ENCODE assay signal across 8 cellular contexts in genomic region chr14:77139540-77140342, GRCh38. TPM values are rescaled to one million over a fixed set of nuclear protein-coding genes. Genes with fewer than 3 reads are reported as not detected.
A peak's percentile ranks its signal among the peaks of the same experiment; 100 is the strongest.
DNase-seq lines count a peak whose midpoint lies in the region; ATAC-seq and TF ChIP-seq lines count a peak whose summit lies in the region.

No MANE protein-coding gene starts in this region.

- no peaks in the 10 kb centered on the region for H3K36me3 Mint-ChIP-seq in osteocyte (ENCODE audit: unreplicated experiment)

- DNase-seq in NCI-H82 (lab: John Stamatoyannopoulos, UW) (peak; percentile 80), NCI-H82 treated with DMSO at 0.1 percent for 48 hours (lab: John Stamatoyannopoulos, UW; ENCODE audit: unreplicated experiment) (no peak), NCI-H146 (lab: John Stamatoyannopoulos, UW) (peak; percentile 72), epithelial cell of esophagus (ENCODE audit: low read depth) (peak; percentile 31), osteocyte (ENCODE audit: extremely low spot score, unreplicated experiment) (no peak)
- peak; percentile 74 for DNase-seq in activated CD4-positive, alpha-beta T cell treated with anti-CD3 and anti-CD28 coated beads for 48 hours

- peaks cover 18% of the 10 kb centered on the region for H3K4me1 Mint-ChIP-seq in osteocyte (ENCODE audit: unreplicated experiment)

- H3K9me3 Mint-ChIP-seq in osteocyte (ENCODE audit: unreplicated experiment): no peaks in the 10 kb centered on the region

- H3K27me3 Mint-ChIP-seq in osteocyte (ENCODE audit: unreplicated experiment): peaks cover 61% of the 10 kb centered on the region

- TF ChIP-seq CTCF in epithelial cell of esophagus (IDR thresholded peaks at IDR 0.05; ENCODE audit: insufficient read depth, low read depth, low read length, missing control alignments): peak; percentile 53
- TF ChIP-seq CTCF in osteocyte (IDR thresholded peaks at IDR 0.05): peak; percentile 61

- no peak overlapping the region for H3K4me3 ChIP-seq in epithelial cell of esophagus (ENCODE audit: low read length)

- H3K4me3 Mint-ChIP-seq in osteocyte (ENCODE audit: unreplicated experiment): peak overlapping the region; percentile 62

- H3K27ac Mint-ChIP-seq in osteocyte (ENCODE audit: unreplicated experiment): no peak overlapping the region

- ATAC-seq in GM21619 (IDR thresholded peaks at IDR 0.05; ENCODE audit: unreplicated experiment): no peak
- ATAC-seq in GM18519 (IDR thresholded peaks at IDR 0.05; ENCODE audit: low FRiP score, unreplicated experiment): no peak

RNA-seq across cellular contexts. Expression of gene ZDHHC22, which starts 1.9 kb away (rescaled TPM):
- total RNA-seq in osteocyte: 0.10 and 0.16 TPM in 2 replicates

RNA-seq across cellular contexts. Expression of gene CIPC, which starts 41.7 kb away (rescaled TPM):
- total RNA-seq in osteocyte: 12.4 and 12.7 TPM in 2 replicates

RNA-seq across cellular contexts. Expression of gene TMEM63C, which starts 41.9 kb away (rescaled TPM):
- 0.11 and 0.39 TPM in 2 replicates for total RNA-seq in osteocyte

Comparison
In these comparisons a context has a peak if more than half of its experiments do, and no peak if none do; other contexts are left out.
1. DNase-seq: peak in NCI-H82 (single experiment), NCI-H146 (single experiment), activated CD4-positive, alpha-beta T cell treated with anti-CD3 and anti-CD28 coated beads for 48 hours (single experiment) and epithelial cell of esophagus (single experiment); none in NCI-H82 treated with DMSO at 0.1 percent for 48 hours (single experiment) and osteocyte (single experiment).